Comparison of ENCODE assay signal across 1 cellular context in the genomic region with DNA sequence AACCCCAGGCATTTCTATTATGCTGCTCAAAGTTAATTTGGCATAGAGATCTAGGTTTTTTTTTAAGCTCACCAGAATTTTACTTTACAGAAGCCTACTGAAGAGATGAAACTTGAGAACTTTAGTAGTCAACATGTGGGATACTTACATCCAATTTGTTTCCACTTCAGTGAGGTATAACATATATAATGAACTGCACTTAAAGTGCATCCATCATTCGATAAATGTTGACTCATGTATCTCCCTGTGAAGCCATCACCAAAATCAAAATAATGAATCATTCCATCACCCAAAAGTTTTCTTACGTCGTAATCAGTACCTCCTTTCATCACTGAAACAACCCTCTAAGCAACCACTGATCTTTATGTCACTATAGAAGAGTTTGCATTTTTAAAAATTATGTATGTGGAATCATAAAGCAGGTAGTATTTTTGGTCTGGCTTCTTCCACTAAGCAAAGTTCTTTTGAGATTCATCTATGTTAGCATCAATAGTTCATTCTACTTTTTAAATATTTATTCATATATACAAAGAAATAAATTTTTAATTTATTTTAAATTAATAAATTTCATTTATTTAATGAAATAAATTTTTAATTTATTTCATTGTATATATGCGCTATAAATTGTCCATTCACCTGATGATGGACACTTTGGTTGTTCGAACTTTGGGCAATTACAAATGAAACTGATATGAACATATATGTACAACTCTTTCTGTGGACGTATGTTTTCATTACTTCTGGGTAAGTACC.
TF ChIP-seq lines count a peak whose summit lies in the region.

No MANE protein-coding gene starts in this region.

TF ChIP-seq in HepG2, 621 proteins besides CTCF, POLR2A, EP300 and RAD21 (continued from another document):
- TF ChIP-seq, protein P1, sequence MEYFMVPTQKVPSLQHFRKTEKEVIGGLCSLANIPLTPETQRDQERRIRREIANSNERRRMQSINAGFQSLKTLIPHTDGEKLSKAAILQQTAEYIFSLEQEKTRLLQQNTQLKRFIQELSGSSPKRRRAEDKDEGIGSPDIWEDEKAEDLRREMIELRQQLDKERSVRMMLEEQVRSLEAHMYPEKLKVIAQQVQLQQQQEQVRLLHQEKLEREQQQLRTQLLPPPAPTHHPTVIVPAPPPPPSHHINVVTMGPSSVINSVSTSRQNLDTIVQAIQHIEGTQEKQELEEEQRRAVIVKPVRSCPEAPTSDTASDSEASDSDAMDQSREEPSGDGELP (IDR thresholded peaks at IDR 0.05; ENCODE audit: borderline replicate concordance, low read depth) = no peak
- no peak for TF ChIP-seq AHR (CRISPR knock-in tag; IDR thresholded peaks at IDR 0.05)
- TF ChIP-seq, protein P2, sequence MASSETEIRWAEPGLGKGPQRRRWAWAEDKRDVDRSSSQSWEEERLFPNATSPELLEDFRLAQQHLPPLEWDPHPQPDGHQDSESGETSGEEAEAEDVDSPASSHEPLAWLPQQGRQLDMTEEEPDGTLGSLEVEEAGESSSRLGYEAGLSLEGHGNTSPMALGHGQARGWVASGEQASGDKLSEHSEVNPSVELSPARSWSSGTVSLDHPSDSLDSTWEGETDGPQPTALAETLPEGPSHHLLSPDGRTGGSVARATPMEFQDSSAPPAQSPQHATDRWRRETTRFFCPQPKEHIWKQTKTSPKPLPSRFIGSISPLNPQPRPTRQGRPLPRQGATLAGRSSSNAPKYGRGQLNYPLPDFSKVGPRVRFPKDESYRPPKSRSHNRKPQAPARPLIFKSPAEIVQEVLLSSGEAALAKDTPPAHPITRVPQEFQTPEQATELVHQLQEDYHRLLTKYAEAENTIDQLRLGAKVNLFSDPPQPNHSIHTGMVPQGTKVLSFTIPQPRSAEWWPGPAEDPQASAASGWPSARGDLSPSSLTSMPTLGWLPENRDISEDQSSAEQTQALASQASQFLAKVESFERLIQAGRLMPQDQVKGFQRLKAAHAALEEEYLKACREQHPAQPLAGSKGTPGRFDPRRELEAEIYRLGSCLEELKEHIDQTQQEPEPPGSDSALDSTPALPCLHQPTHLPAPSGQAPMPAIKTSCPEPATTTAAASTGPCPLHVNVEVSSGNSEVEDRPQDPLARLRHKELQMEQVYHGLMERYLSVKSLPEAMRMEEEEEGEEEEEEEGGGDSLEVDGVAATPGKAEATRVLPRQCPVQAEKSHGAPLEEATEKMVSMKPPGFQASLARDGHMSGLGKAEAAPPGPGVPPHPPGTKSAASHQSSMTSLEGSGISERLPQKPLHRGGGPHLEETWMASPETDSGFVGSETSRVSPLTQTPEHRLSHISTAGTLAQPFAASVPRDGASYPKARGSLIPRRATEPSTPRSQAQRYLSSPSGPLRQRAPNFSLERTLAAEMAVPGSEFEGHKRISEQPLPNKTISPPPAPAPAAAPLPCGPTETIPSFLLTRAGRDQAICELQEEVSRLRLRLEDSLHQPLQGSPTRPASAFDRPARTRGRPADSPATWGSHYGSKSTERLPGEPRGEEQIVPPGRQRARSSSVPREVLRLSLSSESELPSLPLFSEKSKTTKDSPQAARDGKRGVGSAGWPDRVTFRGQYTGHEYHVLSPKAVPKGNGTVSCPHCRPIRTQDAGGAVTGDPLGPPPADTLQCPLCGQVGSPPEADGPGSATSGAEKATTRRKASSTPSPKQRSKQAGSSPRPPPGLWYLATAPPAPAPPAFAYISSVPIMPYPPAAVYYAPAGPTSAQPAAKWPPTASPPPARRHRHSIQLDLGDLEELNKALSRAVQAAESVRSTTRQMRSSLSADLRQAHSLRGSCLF (CRISPR knock-in tag; IDR thresholded peaks at IDR 0.05; ENCODE audit: borderline replicate concordance) = no peak
TF ChIP-seq in HepG2: peak in this region for 0.
